8 cellular contexts compared by ENCODE assay signal in genomic region chr16:14249291-14250032, GRCh38.
DNase-seq lines count a peak whose midpoint lies in the region; ATAC-seq and TF ChIP-seq lines count a peak whose summit lies in the region.

No MANE protein-coding gene starts in this region.

- H3K4me3 Mint-ChIP-seq in stimulated activated naive B cell treated with anti-CD40 and anti-IgM and Interleukin-4, amounts not matched to agents 10 μg/mL and 1 μg/mL and 100 μg/mL, for 72 hours = no peak overlapping the region

- no peak overlapping the region for H3K27ac Mint-ChIP-seq in stimulated activated naive B cell treated with anti-CD40 and anti-IgM and Interleukin-4, amounts not matched to agents 10 μg/mL and 1 μg/mL and 100 μg/mL, for 72 hours

- peaks cover 34 to 53% of the 10 kb centered on the region in 2 donors for H3K36me3 Mint-ChIP-seq in stimulated activated naive B cell treated with anti-CD40 and anti-IgM and Interleukin-4, amounts not matched to agents 10 μg/mL and 1 μg/mL and 100 μg/mL, for 72 hours

- peak; percentile 70 for TF ChIP-seq CTCF in coronary artery (IDR thresholded peaks at IDR 0.05)

- no peaks in the 10 kb centered on the region for H3K4me1 Mint-ChIP-seq in stimulated activated naive B cell treated with anti-CD40 and anti-IgM and Interleukin-4, amounts not matched to agents 10 μg/mL and 1 μg/mL and 100 μg/mL, for 72 hours

- peak in 1 of 2 donors; percentile 33 for ATAC-seq in stimulated activated naive B cell treated with anti-CD40 and anti-IgM and Interleukin-4, amounts not matched to agents 10 μg/mL and 1 μg/mL and 100 μg/mL, for 72 hours (replicated peaks)
- ATAC-seq in GM19463 (IDR thresholded peaks at IDR 0.05; ENCODE audit: unreplicated experiment) = no peak

- no peak overlapping the region for H3K4me3 ChIP-seq in coronary artery

- no peaks in the 10 kb centered on the region for H3K27me3 Mint-ChIP-seq in stimulated activated naive B cell treated with anti-CD40 and anti-IgM and Interleukin-4, amounts not matched to agents 10 μg/mL and 1 μg/mL and 100 μg/mL, for 72 hours

- peak; percentile 21 to 22 for DNase-seq in NOMO-1 (lab: John Stamatoyannopoulos, UW; ENCODE audit: unreplicated experiment in 2 of 2)
- no peak for DNase-seq in NOMO-1 treated with dmso at 0.1 percent for 144 hours (lab: John Stamatoyannopoulos, UW; ENCODE audit: unreplicated experiment)
- DNase-seq in NCI-H1092 (lab: John Stamatoyannopoulos, UW) = peak; percentile 4
- peak; percentile 28 for DNase-seq in activated CD4-positive, CD25-positive, alpha-beta regulatory T cell treated with anti-CD3 and anti-CD28 coated beads, Interleukin-2, amount 50 U/mL, for 16 hours (ENCODE audit: low read depth, low spot score)
- DNase-seq in coronary artery (ENCODE audit: low spot score) = no peak
- DNase-seq in medulla oblongata (ENCODE audit: extremely low spot score) = peak; percentile 75
- peak; percentile 18 for DNase-seq in stimulated activated naive B cell treated with anti-CD40 and anti-IgM and Interleukin-4, amounts not matched to agents 10 μg/mL and 1 μg/mL and 100 μg/mL, for 72 hours

- no peak overlapping the region for H3K27ac ChIP-seq in coronary artery

- H3K9me3 Mint-ChIP-seq in stimulated activated naive B cell treated with anti-CD40 and anti-IgM and Interleukin-4, amounts not matched to agents 10 μg/mL and 1 μg/mL and 100 μg/mL, for 72 hours = no peaks in the 10 kb centered on the region

Comparison
In these comparisons a context has a peak if more than half of its experiments do, and no peak if none do; other contexts are left out.
1. DNase-seq: peak in NOMO-1 (2 of 2), NCI-H1092 (single experiment), activated CD4-positive, CD25-positive, alpha-beta regulatory T cell treated with anti-CD3 and anti-CD28 coated beads, Interleukin-2, amount 50 U/mL, for 16 hours (single experiment), medulla oblongata (single experiment) and stimulated activated naive B cell treated with anti-CD40 and anti-IgM and Interleukin-4, amounts not matched to agents 10 μg/mL and 1 μg/mL and 100 μg/mL, for 72 hours (single experiment); none in NOMO-1 treated with dmso at 0.1 percent for 144 hours (single experiment) and coronary artery (single experiment).